ENCODE assay signal across 8 cellular contexts in the genomic region with DNA sequence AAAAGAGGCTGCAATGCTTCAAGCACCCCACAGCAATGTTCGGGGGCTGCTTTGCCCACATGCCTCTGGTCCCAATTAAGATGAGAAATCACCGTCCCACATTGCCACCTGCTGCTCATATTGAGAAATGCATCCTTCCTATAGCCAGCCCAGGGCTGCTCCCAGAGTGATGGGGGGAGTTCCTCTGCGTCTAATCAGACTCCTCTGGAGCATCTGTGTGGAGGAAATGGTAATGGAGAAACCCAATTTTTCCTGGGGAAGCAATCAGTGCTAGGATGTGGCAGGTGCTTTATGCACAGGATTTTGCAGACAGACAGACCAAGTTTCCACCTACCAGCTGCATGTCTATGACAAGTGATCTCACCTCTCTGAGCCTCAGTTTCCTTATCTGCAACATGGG. TPM values are rescaled to one million over a fixed set of nuclear protein-coding genes. Genes with fewer than 3 reads are reported as not detected.
DNase-seq lines count a peak whose midpoint lies in the region; ATAC-seq and TF ChIP-seq lines count a peak whose summit lies in the region.

No MANE protein-coding gene starts in this region.

- H3K9me3 Mint-ChIP-seq in stimulated activated effector memory CD8-positive, alpha-beta T cell treated with anti-CD3 and anti-CD28 coated beads, Interleukin-12 subunit alpha, Interleukin-12 subunit beta, amount 100 ng/mL, for 72 hours = no peaks in the 10 kb centered on the region

- intact Hi-C loops in mucosa of descending colon (cut with DNase I, micrococcal nuclease) = loop anchor here (5.0 kb wide), 1 partner anchor 202 kb away; no protein-coding TSS in a partner anchor

- peak overlapping the region; percentile 20 for H3K4me3 Mint-ChIP-seq in stimulated activated effector memory CD8-positive, alpha-beta T cell treated with anti-CD3 and anti-CD28 coated beads, Interleukin-12 subunit alpha, Interleukin-12 subunit beta, amount 100 ng/mL, for 72 hours

- ATAC-seq in HG02610 (IDR thresholded peaks at IDR 0.05; ENCODE audit: unreplicated experiment) (peak; percentile 49), mucosa of descending colon (peak; percentile 66), GM19455 (IDR thresholded peaks at IDR 0.05; ENCODE audit: unreplicated experiment) (no peak)
- ATAC-seq in stimulated activated effector memory CD8-positive, alpha-beta T cell treated with anti-CD3 and anti-CD28 coated beads, Interleukin-12 subunit alpha, Interleukin-12 subunit beta, amount 100 ng/mL, for 72 hours = peak; percentile 64

- H3K36me3 Mint-ChIP-seq in stimulated activated effector memory CD8-positive, alpha-beta T cell treated with anti-CD3 and anti-CD28 coated beads, Interleukin-12 subunit alpha, Interleukin-12 subunit beta, amount 100 ng/mL, for 72 hours = peaks cover 12% of the 10 kb centered on the region

- H3K9me3 ChIP-seq in effector memory CD4-positive, alpha-beta T cell (ENCODE audit: control insufficient read depth, low read length) = no peaks in the 10 kb centered on the region
- H3K9me3 ChIP-seq in mucosa of descending colon = no peaks in the 10 kb centered on the region

- H3K4me3 ChIP-seq in effector memory CD4-positive, alpha-beta T cell (ENCODE audit: insufficient read depth, low read depth, low read length, poor library complexity, severe bottlenecking) = no peak overlapping the region
- no peak overlapping the region for H3K4me3 ChIP-seq in mucosa of descending colon

- H3K4me1 ChIP-seq in effector memory CD4-positive, alpha-beta T cell (ENCODE audit: control insufficient read depth, insufficient read depth, low read length, poor library complexity, severe bottlenecking) = peaks cover 5% of the 10 kb centered on the region
- H3K4me1 ChIP-seq in mucosa of descending colon (ENCODE audit: low read depth) = no peaks in the 10 kb centered on the region

- DNase-seq in COLO829 (ENCODE audit: low spot score) (peak; percentile 74), NCI-H748 treated with DMSO at 0.1 percent for 48 hours (lab: John Stamatoyannopoulos, UW) (peak; percentile 3), mucosa of descending colon (peak in 1 of 3 donors; percentile 78)
- peak; percentile 70 to 74 for DNase-seq in activated CD4-positive, alpha-beta T cell treated with anti-CD3 and anti-CD28 coated beads, Interleukin-2, amount 50 U/mL, for 48 hours
- peak; percentile 16 to 37 (median 17) for DNase-seq in effector memory CD4-positive, alpha-beta T cell
- DNase-seq in stimulated activated effector memory CD8-positive, alpha-beta T cell treated with anti-CD3 and anti-CD28 coated beads, Interleukin-12 subunit alpha, Interleukin-12 subunit beta, amount 100 ng/mL, for 72 hours (ENCODE audit: low spot score in 2 of 2) = peak; percentile 63 to 86

- H3K27ac ChIP-seq in effector memory CD4-positive, alpha-beta T cell (ENCODE audit: insufficient read depth, low read length, poor library complexity, severe bottlenecking) = no peak overlapping the region

- peaks cover 2% of the 10 kb centered on the region for H3K27me3 ChIP-seq in effector memory CD4-positive, alpha-beta T cell (replicated peaks; ENCODE audit: control insufficient read depth, insufficient read depth, low read length, poor library complexity, severe bottlenecking)

- TF ChIP-seq CTCF in mucosa of descending colon (IDR thresholded peaks at IDR 0.05) = peak; percentile 60

- H3K4me1 Mint-ChIP-seq in stimulated activated effector memory CD8-positive, alpha-beta T cell treated with anti-CD3 and anti-CD28 coated beads, Interleukin-12 subunit alpha, Interleukin-12 subunit beta, amount 100 ng/mL, for 72 hours = peaks cover 20% of the 10 kb centered on the region

- H3K36me3 ChIP-seq in effector memory CD4-positive, alpha-beta T cell (ENCODE audit: control insufficient read depth, insufficient read depth, low read length) = no peaks in the 10 kb centered on the region
- H3K36me3 ChIP-seq in mucosa of descending colon (ENCODE audit: low read depth) = no peaks in the 10 kb centered on the region

- H3K27ac Mint-ChIP-seq in stimulated activated effector memory CD8-positive, alpha-beta T cell treated with anti-CD3 and anti-CD28 coated beads, Interleukin-12 subunit alpha, Interleukin-12 subunit beta, amount 100 ng/mL, for 72 hours = peak overlapping the region; percentile 85

RNA-seq across cellular contexts. Expression of a gene that starts 33.6 kb away (rescaled TPM):
- total RNA-seq in mucosa of descending colon = 10 to 100 TPM in 2 of 3 donors, 1 to 10 TPM in 1; 3.8 to 45.8 (median 12.3) TPM

RNA-seq across cellular contexts. Expression of a gene that starts 51.8 kb away (rescaled TPM):
- 10 to 100 TPM in 1 of 3 donors, 1 to 10 TPM in 1, under 1 TPM in 1; 0.46 to 14.6 (median 2.3) TPM for total RNA-seq in mucosa of descending colon
